In genomic region chr2:77001895-77002294, GRCh38 we compare ENCODE assay signal across 35 cellular contexts.
"Had no signal": no experiment of that assay in that cellular context is flagged by ENCODE, and none has a peak within 500 bp of the region (broad histone marks: within the 10 kb centered on the region; RNA-seq: fewer than 3 reads in every experiment).

No MANE protein-coding gene starts in this region.

- H3K27me3 Mint-ChIP-seq: activated CD4-positive, alpha-beta memory T cell treated with anti-CD3 and anti-CD28 coated beads for 36 hours; activated CD4-positive, alpha-beta T cell treated with anti-CD3 and anti-CD28 coated beads for 36 hours; activated CD4-positive, alpha-beta T cell treated with anti-CD3 and anti-CD28 coated beads, Interleukin-2, amount 10 ng/mL, durations not matched to agents 7 days and 5 days; activated CD8-positive, alpha-beta T cell treated with anti-CD3 and anti-CD28 coated beads for 36 hours; activated naive CD4-positive, alpha-beta T cell treated with anti-CD3 and anti-CD28 coated beads, Interleukin-2, amount 10 ng/mL, durations not matched to agents 7 days and 5 days; activated naive CD4-positive, alpha-beta T cell treated with anti-CD3 and anti-CD28 coated beads, Interleukin-2, amount 50 U/mL, for 24 hours; activated naive CD8-positive, alpha-beta T cell; activated naive CD8-positive, alpha-beta T cell treated with anti-CD3 and anti-CD28 coated beads, Interleukin-2, amount 10 ng/mL, durations not matched to agents 7 days and 5 days; activated naive CD8-positive, alpha-beta T cell treated with anti-CD3 and anti-CD28 coated beads, Interleukin-2, amount 50 U/mL, for 24 hours; activated T-helper 17 cell treated with anti-CD3 and anti-CD28 coated beads, Interleukin-2, amount 50 U/mL, for 72 hours had no signal

- H3K4me3 Mint-ChIP-seq: activated CD4-positive, alpha-beta memory T cell treated with anti-CD3 and anti-CD28 coated beads for 36 hours; activated CD4-positive, alpha-beta T cell treated with anti-CD3 and anti-CD28 coated beads for 36 hours; activated CD4-positive, alpha-beta T cell treated with anti-CD3 and anti-CD28 coated beads, Interleukin-2, amount 10 ng/mL, durations not matched to agents 7 days and 5 days; activated CD8-positive, alpha-beta T cell treated with anti-CD3 and anti-CD28 coated beads for 36 hours; activated naive CD4-positive, alpha-beta T cell treated with anti-CD3 and anti-CD28 coated beads, Interleukin-2, amount 10 ng/mL, durations not matched to agents 7 days and 5 days; activated naive CD4-positive, alpha-beta T cell treated with anti-CD3 and anti-CD28 coated beads, Interleukin-2, amount 50 U/mL, for 24 hours; activated naive CD8-positive, alpha-beta T cell; activated naive CD8-positive, alpha-beta T cell treated with anti-CD3 and anti-CD28 coated beads, Interleukin-2, amount 10 ng/mL, durations not matched to agents 7 days and 5 days; activated naive CD8-positive, alpha-beta T cell treated with anti-CD3 and anti-CD28 coated beads, Interleukin-2, amount 50 U/mL, for 24 hours; activated T-cell treated with anti-CD3 and anti-CD28 coated beads, Interleukin-2, amount 50 U/mL, for 4 hours; activated T-cell treated with anti-CD3 and anti-CD28 coated beads, Interleukin-2, amount 50 U/mL, for 72 hours; activated T-helper 1 cell treated with anti-CD3 and anti-CD28 coated beads, Interleukin-12 subunit alpha, Interleukin-12 subunit beta, Interleukin-2, Interleukin-4 antibody, amounts not matched to agents 30 ng/mL and 10 ng/mL and 1 ng/mL, durations not matched to agents 14 hours and 24 hours and 36 hours; activated T-helper 17 cell treated with anti-CD3 and anti-CD28 coated beads, Interleukin-2, amount 50 U/mL, for 72 hours; T-helper 1 cell treated with Interleukin-12 subunit alpha and Interleukin-12 subunit beta and Interleukin-4 antibody, amounts not matched to agents 30 μg/mL and 1 μg/mL, for 36 hours; T-helper 2 cell treated with Interferon-gamma antibody and Interleukin-4, amounts not matched to agents 5 μg/mL and 100 μg/mL, for 36 hours had no signal

- H3K27me3 ChIP-seq: ascending aorta, brain microvascular endothelial cell, breast epithelium had no signal

- FAIRE-seq: TTC549 had no signal

- DNase-seq: activated CD4-positive, alpha-beta memory T cell treated with anti-CD3 and anti-CD28 coated beads for 36 hours; activated CD4-positive, alpha-beta T cell treated with anti-CD3 and anti-CD28 coated beads for 1 hour; activated CD4-positive, alpha-beta T cell treated with anti-CD3 and anti-CD28 coated beads for 36 hours; activated CD4-positive, alpha-beta T cell treated with anti-CD3 and anti-CD28 coated beads for 48 hours; activated CD4-positive, alpha-beta T cell treated with anti-CD3 and anti-CD28 coated beads, Interleukin-2, amount 10 ng/mL, durations not matched to agents 7 days and 5 days; activated CD4-positive, CD25-positive, alpha-beta regulatory T cell; activated CD8-positive, alpha-beta memory T cell treated with anti-CD3 and anti-CD28 coated beads, Interleukin-2, amount 50 U/mL, for 4 hours; activated CD8-positive, alpha-beta T cell treated with anti-CD3 and anti-CD28 coated beads for 36 hours; activated gamma-delta T cell; activated naive CD4-positive, alpha-beta T cell treated with anti-CD3 and anti-CD28 coated beads, Interleukin-2, amount 10 ng/mL, durations not matched to agents 7 days and 5 days; activated naive CD4-positive, alpha-beta T cell treated with Interleukin-2 at 50 U/mL for 16 hours; activated naive CD8-positive, alpha-beta T cell treated with anti-CD3 and anti-CD28 coated beads, Interleukin-2, amount 10 ng/mL, durations not matched to agents 7 days and 5 days; activated naive CD8-positive, alpha-beta T cell treated with anti-CD3 and anti-CD28 coated beads, Interleukin-2, amount 50 U/mL, for 24 hours; activated T-cell treated with anti-CD3 and anti-CD28 coated beads for 4 hours; activated T-cell treated with anti-CD3 and anti-CD28 coated beads, Interleukin-2, amount 50 U/mL, for 1 hour; activated T-cell treated with anti-CD3 and anti-CD28 coated beads, Interleukin-2, amount 50 U/mL, for 4 hours; activated T-cell treated with anti-CD3 and anti-CD28 coated beads, Interleukin-2, amount 50 U/mL, for 72 hours; amygdala; anterior cingulate cortex; brain microvascular endothelial cell; central memory CD4-positive, alpha-beta T cell; T-helper 1 cell; T-helper 2 cell; T-helper 9 cell had no signal

- H3K36me3 ChIP-seq: ascending aorta, brain microvascular endothelial cell, breast epithelium had no signal

- H3K4me1 Mint-ChIP-seq: activated CD4-positive, alpha-beta T cell treated with anti-CD3 and anti-CD28 coated beads for 36 hours; activated CD4-positive, alpha-beta T cell treated with anti-CD3 and anti-CD28 coated beads, Interleukin-2, amount 10 ng/mL, durations not matched to agents 7 days and 5 days; activated naive CD4-positive, alpha-beta T cell treated with anti-CD3 and anti-CD28 coated beads, Interleukin-2, amount 10 ng/mL, durations not matched to agents 7 days and 5 days; activated naive CD4-positive, alpha-beta T cell treated with anti-CD3 and anti-CD28 coated beads, Interleukin-2, amount 50 U/mL, for 24 hours; activated naive CD8-positive, alpha-beta T cell treated with anti-CD3 and anti-CD28 coated beads, Interleukin-2, amount 10 ng/mL, durations not matched to agents 7 days and 5 days; activated naive CD8-positive, alpha-beta T cell treated with anti-CD3 and anti-CD28 coated beads, Interleukin-2, amount 50 U/mL, for 24 hours; activated T-helper 17 cell treated with anti-CD3 and anti-CD28 coated beads, Interleukin-2, amount 50 U/mL, for 72 hours had no signal

- H3K27ac ChIP-seq: ascending aorta, brain microvascular endothelial cell, breast epithelium, VCaP had no signal

- H3K4me3 ChIP-seq: ascending aorta, breast epithelium had no signal

- H3K27ac Mint-ChIP-seq: activated CD4-positive, alpha-beta memory T cell treated with anti-CD3 and anti-CD28 coated beads for 36 hours; activated CD4-positive, alpha-beta T cell treated with anti-CD3 and anti-CD28 coated beads for 36 hours; activated CD4-positive, alpha-beta T cell treated with anti-CD3 and anti-CD28 coated beads, Interleukin-2, amount 10 ng/mL, durations not matched to agents 7 days and 5 days; activated CD8-positive, alpha-beta T cell treated with anti-CD3 and anti-CD28 coated beads for 36 hours; activated naive CD4-positive, alpha-beta T cell treated with anti-CD3 and anti-CD28 coated beads, Interleukin-2, amount 10 ng/mL, durations not matched to agents 7 days and 5 days; activated naive CD4-positive, alpha-beta T cell treated with anti-CD3 and anti-CD28 coated beads, Interleukin-2, amount 50 U/mL, for 24 hours; activated naive CD8-positive, alpha-beta T cell; activated naive CD8-positive, alpha-beta T cell treated with anti-CD3 and anti-CD28 coated beads, Interleukin-2, amount 10 ng/mL, durations not matched to agents 7 days and 5 days; activated naive CD8-positive, alpha-beta T cell treated with anti-CD3 and anti-CD28 coated beads, Interleukin-2, amount 50 U/mL, for 24 hours; activated T-cell treated with anti-CD3 and anti-CD28 coated beads, Interleukin-2, amount 50 U/mL, for 72 hours; activated T-helper 1 cell treated with anti-CD3 and anti-CD28 coated beads, Interleukin-12 subunit alpha, Interleukin-12 subunit beta, Interleukin-2, Interleukin-4 antibody, amounts not matched to agents 30 ng/mL and 10 ng/mL and 1 ng/mL, durations not matched to agents 14 hours and 24 hours and 36 hours; activated T-helper 17 cell treated with anti-CD3 and anti-CD28 coated beads, Interleukin-2, amount 50 U/mL, for 72 hours; T-helper 1 cell treated with Interleukin-12 subunit alpha and Interleukin-12 subunit beta and Interleukin-4 antibody, amounts not matched to agents 30 μg/mL and 1 μg/mL, for 36 hours; T-helper 2 cell treated with Interferon-gamma antibody and Interleukin-4, amounts not matched to agents 5 μg/mL and 100 μg/mL, for 36 hours had no signal

- H3K4me1 ChIP-seq: ascending aorta, breast epithelium had no signal

- H3K36me3 Mint-ChIP-seq: activated CD4-positive, alpha-beta memory T cell treated with anti-CD3 and anti-CD28 coated beads for 36 hours; activated naive CD4-positive, alpha-beta T cell treated with anti-CD3 and anti-CD28 coated beads, Interleukin-2, amount 10 ng/mL, durations not matched to agents 7 days and 5 days; activated naive CD4-positive, alpha-beta T cell treated with anti-CD3 and anti-CD28 coated beads, Interleukin-2, amount 50 U/mL, for 24 hours; activated naive CD8-positive, alpha-beta T cell; activated naive CD8-positive, alpha-beta T cell treated with anti-CD3 and anti-CD28 coated beads, Interleukin-2, amount 10 ng/mL, durations not matched to agents 7 days and 5 days had no signal

- H3K9me3 ChIP-seq: ascending aorta, breast epithelium had no signal

- ATAC-seq: activated CD4-positive, alpha-beta T cell treated with anti-CD3 and anti-CD28 coated beads for 36 hours; activated CD4-positive, CD25-positive, alpha-beta regulatory T cell treated with anti-CD3 and anti-CD28 coated beads, Interleukin-2, amount 50 U/mL, for 24 hours; activated CD8-positive, alpha-beta T cell treated with anti-CD3 and anti-CD28 coated beads for 36 hours; activated naive CD8-positive, alpha-beta T cell treated with anti-CD3 and anti-CD28 coated beads, Interleukin-2, amount 50 U/mL, for 24 hours; activated T-cell treated with anti-CD3 and anti-CD28 coated beads, Interleukin-2, amount 50 U/mL, for 4 hours; activated T-cell treated with anti-CD3 and anti-CD28 coated beads, Interleukin-2, amount 50 U/mL, for 72 hours; activated T-helper 17 cell treated with anti-CD3 and anti-CD28 coated beads, Interleukin-2, amount 50 U/mL, for 72 hours had no signal
